ENCODE assay signal across 19 cellular contexts in genomic region chr3:148190441-148190990, GRCh38.
"Had no signal": no experiment of that assay in that cellular context is flagged by ENCODE, and none has a peak within 500 bp of the region (broad histone marks: within the 10 kb centered on the region; RNA-seq: fewer than 3 reads in every experiment).

No MANE protein-coding gene starts in this region.

- H3K4me1 ChIP-seq: ascending aorta, foreskin keratinocyte, spleen, tibial artery had no signal

- H3K27me3 ChIP-seq: ascending aorta, foreskin keratinocyte, spleen, tibial artery had no signal

- H3K27ac ChIP-seq: ascending aorta, epithelial cell of prostate, foreskin keratinocyte, spleen, tibial artery had no signal

- H3K36me3 ChIP-seq: ascending aorta, spleen, tibial artery had no signal

- H3K4me3 ChIP-seq: ascending aorta, spleen, tibial artery had no signal

- H3K9me3 ChIP-seq: ascending aorta, spleen, tibial artery had no signal

- ATAC-seq: activated CD4-positive, alpha-beta T cell treated with anti-CD3 and anti-CD28 coated beads for 36 hours; activated naive CD8-positive, alpha-beta T cell treated with anti-CD3 and anti-CD28 coated beads, Interleukin-2, amount 50 U/mL, for 24 hours; foreskin keratinocyte; naive thymus-derived CD8-positive, alpha-beta T cell; SK-N-SH treated with all-trans-retinoic acid at 6 μM for 48 hours; stimulated activated naive B cell treated with anti-CD40 and anti-IgM and Interleukin-4, amounts not matched to agents 10 μg/mL and 1 μg/mL and 100 μg/mL, for 72 hours; T-cell; WTC11 had no signal

- DNase-seq: activated CD4-positive, alpha-beta memory T cell treated with anti-CD3 and anti-CD28 coated beads for 36 hours; activated CD4-positive, alpha-beta T cell treated with anti-CD3 and anti-CD28 coated beads for 36 hours; activated effector memory CD4-positive, alpha-beta T cell treated with Interleukin-2 at 50 U/mL for 16 hours; activated naive CD4-positive, alpha-beta T cell treated with anti-CD3 and anti-CD28 coated beads, Interleukin-2, amount 10 ng/mL, durations not matched to agents 7 days and 5 days; activated naive CD8-positive, alpha-beta T cell treated with anti-CD3 and anti-CD28 coated beads, Interleukin-2, amount 50 U/mL, for 24 hours; activated T-cell treated with anti-CD3 and anti-CD28 coated beads, Interleukin-2, amount 50 U/mL, for 1 hour; endodermal cell; foreskin keratinocyte; mesenchymal stem cell; naive thymus-derived CD8-positive, alpha-beta T cell; retina; spleen; stimulated activated naive B cell treated with anti-CD40 and anti-IgM and Interleukin-4, amounts not matched to agents 10 μg/mL and 1 μg/mL and 100 μg/mL, for 72 hours; T-cell; tibial artery had no signal
